In the genomic region with DNA sequence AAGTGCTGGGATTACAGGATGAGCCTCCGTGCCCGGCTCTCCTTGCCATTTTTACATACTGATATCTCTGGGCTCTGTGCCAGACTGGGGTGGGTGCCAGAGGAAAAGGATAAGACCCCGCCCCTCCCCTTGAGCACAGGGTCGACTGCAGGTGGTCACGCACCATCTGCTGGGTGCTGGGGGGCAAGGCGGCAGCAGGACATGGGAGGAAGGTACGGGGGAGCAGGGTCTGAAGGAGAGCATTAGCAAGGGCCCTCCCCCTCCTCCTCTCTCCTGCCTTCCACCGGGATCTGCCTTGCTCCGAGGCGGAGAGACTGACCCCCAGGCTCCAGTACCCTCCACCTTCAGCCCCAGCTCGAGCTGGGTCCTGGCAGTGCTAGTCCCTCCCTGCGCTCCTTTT, we compare ENCODE assay signal across 24 cellular contexts. TPM values are rescaled to one million over a fixed set of nuclear protein-coding genes. Genes with fewer than 3 reads are reported as not detected.
DNase-seq lines count a peak whose midpoint lies in the region; ATAC-seq and TF ChIP-seq lines count a peak whose summit lies in the region.
"Had no signal": no experiment of that assay in that cellular context is flagged by ENCODE, and none has a peak within 500 bp of the region (broad histone marks: within the 10 kb centered on the region; RNA-seq: fewer than 3 reads in every experiment).

No MANE protein-coding gene starts in this region.

- DNase-seq in NCI-H146 (lab: John Stamatoyannopoulos, UW) (peak; percentile 31), NCI-H146 treated with DMSO at 0.1 percent for 48 hours (lab: John Stamatoyannopoulos, UW; ENCODE audit: unreplicated experiment) (no peak), NCI-H1092 (lab: John Stamatoyannopoulos, UW) (peak; percentile 75), Panc1 (ENCODE audit: low read depth, low spot score) (no peak), Calu3 (no peak), right atrium auricular region (ENCODE audit: low spot score) (no peak)
- DNase-seq: activated CD8-positive, alpha-beta T cell treated with anti-CD3 and anti-CD28 coated beads for 36 hours; activated naive CD4-positive, alpha-beta T cell treated with anti-CD3 and anti-CD28 coated beads for 36 hours; activated T-cell treated with anti-CD3 and anti-CD28 coated beads, Interleukin-2, amount 50 U/mL, for 4 hours; anterior cingulate cortex; NCI-H2107; T1000 had no signal

- H3K9me3 ChIP-seq in Panc1 (ENCODE audit: control insufficient read depth, insufficient read depth, low read depth, low read length) (no peaks in the 10 kb centered on the region), right atrium auricular region (no peaks in the 10 kb centered on the region)
- H3K9me3 ChIP-seq: ovary, suprapubic skin had no signal

- intact Hi-C loops in Panc1 (cut with micrococcal nuclease; ENCODE audit: unreplicated experiment): no loop called here
- intact Hi-C loops in Calu3 (cut with micrococcal nuclease; ENCODE audit: unreplicated experiment): no loop called here

- H3K4me1 ChIP-seq in Panc1 (ENCODE audit: control insufficient read depth, insufficient read depth, low read length) (no peaks in the 10 kb centered on the region), right atrium auricular region (no peaks in the 10 kb centered on the region)
- H3K4me1 ChIP-seq: gastroesophageal sphincter, sigmoid colon, suprapubic skin, vagina had no signal

- H3K36me3 ChIP-seq in Panc1 (ENCODE audit: control insufficient read depth, insufficient read depth, low read length) (no peaks in the 10 kb centered on the region), right atrium auricular region (no peaks in the 10 kb centered on the region)
- H3K36me3 ChIP-seq: gastroesophageal sphincter, ovary, sigmoid colon, suprapubic skin, vagina had no signal

- H3K4me1 Mint-ChIP-seq in nephron (peaks cover 13% of the 10 kb centered on the region), Calu3 (ENCODE audit: low read depth, unreplicated experiment) (no peaks in the 10 kb centered on the region)

- H3K36me3 Mint-ChIP-seq in nephron (ENCODE audit: low read depth) (no peaks in the 10 kb centered on the region), Calu3 (ENCODE audit: insufficient read depth, unreplicated experiment) (no peaks in the 10 kb centered on the region)
- H3K36me3 Mint-ChIP-seq: IgD-negative memory B cell had no signal

- no peak overlapping the region for H3K4me3 ChIP-seq in Panc1 (ENCODE audit: low read depth in 2 of 2, low read length in 2 of 2)
- H3K4me3 ChIP-seq in right atrium auricular region: no peak overlapping the region
- H3K4me3 ChIP-seq: gastroesophageal sphincter, ovary, sigmoid colon, suprapubic skin, vagina had no signal

- H3K27ac ChIP-seq in Panc1 (ENCODE audit: low read length) (no peak overlapping the region), right atrium auricular region (no peak overlapping the region)
- H3K27ac ChIP-seq: gastroesophageal sphincter, HL-60, ovary, RWPE1, sigmoid colon, suprapubic skin, vagina had no signal

- H3K4me3 Mint-ChIP-seq in nephron (no peak overlapping the region), Calu3 (ENCODE audit: low read depth, unreplicated experiment) (no peak overlapping the region)
- H3K4me3 Mint-ChIP-seq: activated CD8-positive, alpha-beta T cell treated with anti-CD3 and anti-CD28 coated beads for 36 hours; activated naive CD4-positive, alpha-beta T cell treated with anti-CD3 and anti-CD28 coated beads for 36 hours; activated T-cell treated with anti-CD3 and anti-CD28 coated beads, Interleukin-2, amount 50 U/mL, for 4 hours; IgD-negative memory B cell had no signal

- POLR2A ChIA-PET in Panc1 (lab: Charles Lee): interaction anchor here (0.6 kb wide), 1 partner anchor 132 kb away, joined by 3 read pairs; no protein-coding TSS in a partner anchor

- peaks cover 4% of the 10 kb centered on the region; the same call in 1 of the 2 replicates for H3K27me3 ChIP-seq in Panc1 (ENCODE audit: control insufficient read depth, insufficient read depth, low read length)
- H3K27me3 ChIP-seq in right atrium auricular region: no peaks in the 10 kb centered on the region
- H3K27me3 ChIP-seq: ovary, sigmoid colon, vagina had no signal

- peak; percentile 47; the same call in 1 of the 2 replicates for ATAC-seq in Panc1
- no peak for ATAC-seq in HG02840 (IDR thresholded peaks at IDR 0.05; ENCODE audit: low FRiP score, unreplicated experiment)
- ATAC-seq: activated CD8-positive, alpha-beta T cell treated with anti-CD3 and anti-CD28 coated beads for 36 hours; activated T-cell treated with anti-CD3 and anti-CD28 coated beads, Interleukin-2, amount 50 U/mL, for 4 hours; gastroesophageal sphincter had no signal

- peaks cover 6% of the 10 kb centered on the region for H3K27me3 Mint-ChIP-seq in nephron (ENCODE audit: low read depth)
- peaks cover 69% of the 10 kb centered on the region for H3K27me3 Mint-ChIP-seq in Calu3 (ENCODE audit: unreplicated experiment)

- BruUV-seq in Panc1 (replicated peaks; lab: Mats Ljungman, UMichigan) (no TSS peak), Calu3 (replicated peaks; lab: Mats Ljungman, UMichigan) (no TSS peak)

- H3K27ac Mint-ChIP-seq in nephron (peak overlapping the region; percentile 37 to 86 (median 74)), Calu3 (ENCODE audit: unreplicated experiment) (no peak overlapping the region)
- H3K27ac Mint-ChIP-seq: activated CD8-positive, alpha-beta T cell treated with anti-CD3 and anti-CD28 coated beads for 36 hours; activated naive CD4-positive, alpha-beta T cell treated with anti-CD3 and anti-CD28 coated beads for 36 hours; IgD-negative memory B cell had no signal

- CTCF ChIA-PET in Panc1 (lab: Charles Lee): no interaction called here
- CTCF ChIA-PET in Calu3 (lab: Charles Lee): interaction anchor here (0.6 kb wide), 1 partner anchor 10 kb away, joined by 4 read pairs; the partner anchor contains the start of gene PGA3

- in situ Hi-C loops in Panc1 (cut with HindIII; ENCODE audit: low pct_unique_long_range_greater_than_20kb, low sequenced_read_pairs): no loop called here

- TF ChIP-seq CTCF in Panc1 (IDR thresholded peaks at IDR 0.05) (no peak), nephron (IDR thresholded peaks at IDR 0.05; ENCODE audit: unreplicated experiment in 3 of 3) (no peak), Calu3 (IDR thresholded peaks at IDR 0.05; ENCODE audit: unreplicated experiment) (no peak), right atrium auricular region (IDR thresholded peaks at IDR 0.05) (no peak)

- no peaks in the 10 kb centered on the region for H3K9me3 Mint-ChIP-seq in nephron
- H3K9me3 Mint-ChIP-seq in Calu3 (ENCODE audit: low read depth, unreplicated experiment): no peaks in the 10 kb centered on the region
- H3K9me3 Mint-ChIP-seq: activated CD8-positive, alpha-beta T cell treated with anti-CD3 and anti-CD28 coated beads for 36 hours; activated T-cell treated with anti-CD3 and anti-CD28 coated beads, Interleukin-2, amount 50 U/mL, for 4 hours had no signal

RNA-seq across cellular contexts. Expression of gene PGA3, which starts 9.7 kb away (rescaled TPM):
- total RNA-seq in Panc1 (2021; ENCODE audit: unreplicated experiment) (not detected), Calu3 (2022) (not detected in 2 replicates), right atrium auricular region (under 1 TPM; 0.33 to 0.55 TPM)
- not detected for polyA plus RNA-seq in Panc1 (2012; ENCODE audit: insufficient read length)
- total RNA-seq: A172; activated CD8-positive, alpha-beta T cell treated with anti-CD3 and anti-CD28 coated beads for 36 hours; activated naive CD4-positive, alpha-beta T cell treated with anti-CD3 and anti-CD28 coated beads for 36 hours; activated T-cell treated with anti-CD3 and anti-CD28 coated beads, Interleukin-2, amount 50 U/mL, for 4 hours; MCF 10A had no signal
- polyA plus RNA-seq: IgD-negative memory B cell had no signal

RNA-seq across cellular contexts. Expression of gene PGA4, which starts 28.6 kb away (rescaled TPM):
- total RNA-seq in Panc1 (2021; ENCODE audit: unreplicated experiment): not detected
- not detected for polyA plus RNA-seq in Panc1 (2012; ENCODE audit: insufficient read length)
- total RNA-seq in Calu3 (2022): not detected in 2 replicates
- total RNA-seq in right atrium auricular region: under 1 TPM in 1 of 2 donors, not detected in 1; 0.56 TPM
- total RNA-seq: A172; activated CD8-positive, alpha-beta T cell treated with anti-CD3 and anti-CD28 coated beads for 36 hours; activated naive CD4-positive, alpha-beta T cell treated with anti-CD3 and anti-CD28 coated beads for 36 hours; activated T-cell treated with anti-CD3 and anti-CD28 coated beads, Interleukin-2, amount 50 U/mL, for 4 hours; MCF 10A had no signal
- polyA plus RNA-seq: IgD-negative memory B cell had no signal

RNA-seq across cellular contexts. Expression of gene VPS37C, which starts 32.4 kb away (rescaled TPM):
- total RNA-seq in Panc1 (2021; ENCODE audit: unreplicated experiment) (24.0 TPM), Calu3 (2022) (22.7 TPM in 2 replicates), right atrium auricular region (10 to 100 TPM; 12.9 to 28.8 TPM)
- 18.0 TPM for polyA plus RNA-seq in Panc1 (2012; ENCODE audit: insufficient read length)

RNA-seq across cellular contexts. Expression of gene PGA5, which starts 47.4 kb away (rescaled TPM):
- total RNA-seq in Panc1 (2021; ENCODE audit: unreplicated experiment) (not detected), Calu3 (2022) (not detected in 2 replicates), right atrium auricular region (under 1 TPM in 1 of 2 donors, not detected in 1; 0.48 TPM)
- not detected for polyA plus RNA-seq in Panc1 (2012; ENCODE audit: insufficient read length)
- total RNA-seq: A172; activated CD8-positive, alpha-beta T cell treated with anti-CD3 and anti-CD28 coated beads for 36 hours; activated naive CD4-positive, alpha-beta T cell treated with anti-CD3 and anti-CD28 coated beads for 36 hours; activated T-cell treated with anti-CD3 and anti-CD28 coated beads, Interleukin-2, amount 50 U/mL, for 4 hours; MCF 10A; suprapubic skin; vagina had no signal
- polyA plus RNA-seq: IgD-negative memory B cell had no signal

Comparison
In these comparisons a context has a peak if more than half of its experiments do, and no peak if none do; other contexts are left out.
1. DNase-seq: peak in NCI-H146 (single experiment) and NCI-H1092 (single experiment); none in NCI-H146 treated with DMSO at 0.1 percent for 48 hours (single experiment), Panc1 (single experiment), Calu3 (single experiment) and right atrium auricular region (single experiment).